Comparison of ENCODE assay signal across 7 cellular contexts in genomic region chrX:41781500-41781899, GRCh38. TPM values are rescaled to one million over a fixed set of nuclear protein-coding genes. Genes with fewer than 3 reads are reported as not detected.
DNase-seq lines count a peak whose midpoint lies in the region; ATAC-seq and TF ChIP-seq lines count a peak whose summit lies in the region.

No MANE protein-coding gene starts in this region.

- no peak overlapping the region for H2BK120ac ChIP-seq in mesendoderm (ENCODE audit: low read depth, low read length)

- H3K4me3 ChIP-seq in choroid plexus epithelial cell (ENCODE audit: low read depth, low read length) (no peak overlapping the region), mesendoderm (ENCODE audit: low read length) (no peak overlapping the region)

- no peaks in the 10 kb centered on the region for H3K36me3 ChIP-seq in mesendoderm (ENCODE audit: control insufficient read depth, insufficient read depth, low read length)

- no peak overlapping the region for H4K5ac ChIP-seq in mesendoderm (ENCODE audit: low read length)

- no peak overlapping the region for H3K56ac ChIP-seq in mesendoderm (ENCODE audit: low read length)

- H3K23ac ChIP-seq in mesendoderm (ENCODE audit: low read length), result no peak overlapping the region

- no peak overlapping the region for H3K4ac ChIP-seq in mesendoderm (ENCODE audit: low read depth, low read length)

- H2AK5ac ChIP-seq in mesendoderm (ENCODE audit: low read length), result no peak overlapping the region

- ATAC-seq in GM21786 (IDR thresholded peaks at IDR 0.05; ENCODE audit: unreplicated experiment), result peak; percentile 81

- H3K9ac ChIP-seq in mesendoderm (ENCODE audit: low read length), result no peak overlapping the region

- no peak overlapping the region for H4K8ac ChIP-seq in mesendoderm (ENCODE audit: low read depth, low read length)

- WGBS in mesendoderm (ENCODE audit: extremely low coverage, insufficient coverage, low lambda C conversion rate), result no CpG with 5 or more reads among the region's 2 CpGs

- no peaks in the 10 kb centered on the region for H3K79me1 ChIP-seq in mesendoderm (ENCODE audit: low read length)

- H3K4me1 ChIP-seq in mesendoderm (ENCODE audit: control insufficient read depth, low read depth, low read length), result no peaks in the 10 kb centered on the region

- no peak overlapping the region for H3K4me2 ChIP-seq in mesendoderm (ENCODE audit: low read length)

- no peak overlapping the region for H2BK15ac ChIP-seq in mesendoderm (replicated peaks; ENCODE audit: low read depth)

- DNase-seq in EL (peak; percentile 21), NCI-H2227 treated with DMSO at 0.1 percent for 48 hours (lab: John Stamatoyannopoulos, UW) (peak; percentile 30), choroid plexus epithelial cell (ENCODE audit: low read depth) (peak; percentile 63), mesendoderm (peak; percentile 42), GOT3 (lab: John Stamatoyannopoulos, UW) (no peak), hypothalamus (lab: John Stamatoyannopoulos, UW) (no peak)

- no peaks in the 10 kb centered on the region for H3K79me2 ChIP-seq in mesendoderm (ENCODE audit: control insufficient read depth, insufficient read depth, low read length)

- no peak overlapping the region for H3K18ac ChIP-seq in mesendoderm (ENCODE audit: low read length)

- H3K27me3 ChIP-seq in mesendoderm (ENCODE audit: insufficient read depth, low read length, poor library complexity), result no peaks in the 10 kb centered on the region

- TF ChIP-seq CTCF in choroid plexus epithelial cell (conservative IDR thresholded peaks at IDR 0.05; ENCODE audit: low read depth, low read length), result peak; percentile 64

- H2BK5ac ChIP-seq in mesendoderm (ENCODE audit: low read length), result no peak overlapping the region

- H3K27ac ChIP-seq in mesendoderm (ENCODE audit: low read depth, low read length), result no peak overlapping the region

RNA-seq across cellular contexts. Expression of gene GPR82, which starts 57.5 kb away (rescaled TPM):
- not detected for polyA plus RNA-seq in mesendoderm (2013, experiment 1 of 2)
- polyA plus RNA-seq in mesendoderm (2013, experiment 2 of 2), result 0.01 TPM

Comparison
In these comparisons a context has a peak if more than half of its experiments do, and no peak if none do; other contexts are left out.
1. DNase-seq: peak in EL (single experiment), NCI-H2227 treated with DMSO at 0.1 percent for 48 hours (single experiment), choroid plexus epithelial cell (single experiment) and mesendoderm (single experiment); none in GOT3 (single experiment) and hypothalamus (0 of 51).